ENCODE assay signal across 8 cellular contexts in the genomic region with DNA sequence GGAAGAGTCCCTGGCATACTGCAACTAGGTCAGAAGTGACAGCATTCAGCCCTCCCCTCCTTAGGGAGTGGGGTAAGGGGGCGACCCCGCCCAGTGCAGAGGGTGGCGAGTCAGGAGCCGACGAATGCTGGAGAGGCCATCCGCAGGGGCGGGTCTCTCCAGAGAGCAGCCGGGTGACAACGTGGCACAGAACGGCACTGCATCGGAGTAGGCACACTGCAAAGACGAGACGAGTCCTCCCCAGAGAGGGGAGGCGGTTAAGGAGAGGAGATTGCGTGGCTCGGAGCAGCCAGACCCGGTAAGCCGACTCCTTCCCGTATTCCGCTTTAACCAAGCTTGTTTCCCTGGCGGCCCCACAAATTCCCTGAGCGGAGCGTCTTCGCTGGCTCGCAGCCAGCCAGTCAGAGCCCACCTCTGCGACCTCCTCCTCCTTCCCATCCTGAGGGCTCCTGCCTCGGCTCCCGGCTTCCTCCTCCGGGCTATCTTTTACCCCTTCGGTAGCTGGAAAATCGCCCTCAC. TPM values are rescaled to one million over a fixed set of nuclear protein-coding genes. Genes with fewer than 3 reads are reported as not detected.
A peak's percentile ranks its signal among the peaks of the same experiment; 100 is the strongest.
DNase-seq lines count a peak whose midpoint lies in the region; ATAC-seq and TF ChIP-seq lines count a peak whose summit lies in the region.

No MANE protein-coding gene starts in this region.

- TF ChIP-seq POLR2A in NB4 (IDR thresholded peaks at IDR 0.05; ENCODE audit: extremely low read depth, insufficient read length), result no peak

- peaks cover 6% of the 10 kb centered on the region; the same call in 1 of the 2 replicates for H4K20me1 ChIP-seq in BLaER1

- peak overlapping the region; percentile 58 for H3K4me3 ChIP-seq in BLaER1
- H3K4me3 ChIP-seq in NB4 (ENCODE audit: low read depth, low read length), result no peak overlapping the region
- no peak overlapping the region for H3K4me3 ChIP-seq in mucosa of descending colon

- H3K9me3 ChIP-seq in BLaER1 (no peaks in the 10 kb centered on the region), mucosa of descending colon (no peaks in the 10 kb centered on the region)

- H3K4me1 ChIP-seq in BLaER1, result no peaks in the 10 kb centered on the region
- H3K4me1 ChIP-seq in mucosa of descending colon (ENCODE audit: low read depth), result no peaks in the 10 kb centered on the region

- TF ChIP-seq CTCF in NB4 (IDR thresholded peaks at IDR 0.05; ENCODE audit: low read depth, low read length) (no peak), mucosa of descending colon (IDR thresholded peaks at IDR 0.05) (no peak)

- intact Hi-C loops in mucosa of descending colon (cut with DNase I, micrococcal nuclease), result no loop called here

- H3K9ac ChIP-seq in BLaER1, result 0 out of 2 replicates have a peak overlapping the region, but pooled peaks have one; percentile 43

- ATAC-seq in mucosa of descending colon, result no peak
- ATAC-seq in HG02642 (IDR thresholded peaks at IDR 0.05; ENCODE audit: poor library complexity, unreplicated experiment), result no peak

- H3K27ac ChIP-seq in BLaER1, result no peak overlapping the region

- H3K27me3 ChIP-seq in BLaER1, result peaks cover 78% of the 10 kb centered on the region

- H3K36me3 ChIP-seq in BLaER1 (no peaks in the 10 kb centered on the region), mucosa of descending colon (ENCODE audit: low read depth) (no peaks in the 10 kb centered on the region)

- DNase-seq in NB4 (ENCODE audit: low read depth) (peak; percentile 8), dermis blood vessel endothelial cell (peak; percentile 0), mucosa of descending colon (peak in 2 of 3 donors; percentile 15 to 41), NCI-H146 treated with DMSO at 0.1 percent for 48 hours (lab: John Stamatoyannopoulos, UW; ENCODE audit: unreplicated experiment) (no peak), NOMO-1 treated with dmso at 0.1 percent for 144 hours (lab: John Stamatoyannopoulos, UW; ENCODE audit: unreplicated experiment) (no peak)
- DNase-seq in activated CD8-positive, alpha-beta memory T cell treated with anti-CD3 and anti-CD28 coated beads for 24 hours, result no peak

- H3K4me2 ChIP-seq in BLaER1, result peak overlapping the region; percentile 71

RNA-seq across cellular contexts. Expression of gene LINC00632, which starts 54.9 kb away (rescaled TPM):
- total RNA-seq in dermis blood vessel endothelial cell (0.17 and 0.23 TPM in 2 replicates), mucosa of descending colon (100 to 1,000 TPM in 1 of 3 donors, 10 to 100 TPM in 2; 27.2 to 172 (median 33.3) TPM)

Comparison
In these comparisons a context has a peak if more than half of its experiments do, and no peak if none do; other contexts are left out.
1. DNase-seq: peak in NB4 (single experiment), dermis blood vessel endothelial cell (single experiment) and mucosa of descending colon (2 of 3); none in NCI-H146 treated with DMSO at 0.1 percent for 48 hours (single experiment), NOMO-1 treated with dmso at 0.1 percent for 144 hours (single experiment) and activated CD8-positive, alpha-beta memory T cell treated with anti-CD3 and anti-CD28 coated beads for 24 hours (single experiment).
2. RNA of gene LINC00632, which starts 54.9 kb away (total RNA-seq): 27.2 to 172 TPM in mucosa of descending colon; 0.17 to 0.23 TPM in dermis blood vessel endothelial cell; every median in the first group is over 10 times any median in the second.